In genomic region chr1:231590453-231591198, GRCh38 we compare ENCODE assay signal across 9 cellular contexts. TPM values are rescaled to one million over a fixed set of nuclear protein-coding genes. Genes with fewer than 3 reads are reported as not detected.
DNase-seq lines count a peak whose midpoint lies in the region; ATAC-seq, FAIRE-seq and TF ChIP-seq lines count a peak whose summit lies in the region.
"Had no signal": no experiment of that assay in that cellular context is flagged by ENCODE, and none has a peak within 500 bp of the region (broad histone marks: within the 10 kb centered on the region; RNA-seq: fewer than 3 reads in every experiment).

No MANE protein-coding gene starts in this region.

- no peak overlapping the region for H3K4me3 Mint-ChIP-seq in stimulated activated effector memory CD8-positive, alpha-beta T cell treated with anti-CD3 and anti-CD28 coated beads, Interleukin-12 subunit alpha, Interleukin-12 subunit beta, amount 100 ng/mL, for 72 hours

- peak; percentile 27 for DNase-seq in activated gamma-delta T cell treated with Interleukin-2 at 50 U/mL for 16 hours
- no peak for DNase-seq in activated gamma-delta T cell (lab: John Stamatoyannopoulos, UW)
- peak; percentile 29 for DNase-seq in HuH-7.5 (ENCODE audit: low spot score)
- DNase-seq in SJSA1 (ENCODE audit: low read depth in 1 of 2, low spot score in 2 of 2) = peak; percentile 37 to 58
- DNase-seq in bronchial epithelial cell (ENCODE audit: low read depth) = peak; percentile 72
- peak; percentile 44 to 54 for DNase-seq in left colon
- DNase-seq in stimulated activated effector memory CD8-positive, alpha-beta T cell treated with anti-CD3 and anti-CD28 coated beads, Interleukin-12 subunit alpha, Interleukin-12 subunit beta, amount 100 ng/mL, for 72 hours (ENCODE audit: low spot score in 2 of 2) = no peak

- no peaks in the 10 kb centered on the region for H3K27me3 ChIP-seq in SJSA1 (replicated peaks)
- H3K27me3 ChIP-seq in bronchial epithelial cell (ENCODE audit: control insufficient read depth, insufficient read depth, low read length) = no peaks in the 10 kb centered on the region

- no peak for FAIRE-seq in bronchial epithelial cell (lab: Jason Lieb, UNC)

- H3K27ac ChIP-seq in SJSA1 = no peak overlapping the region
- H3K27ac ChIP-seq: epithelial cell of prostate had no signal

- H3K9me3 Mint-ChIP-seq in stimulated activated effector memory CD8-positive, alpha-beta T cell treated with anti-CD3 and anti-CD28 coated beads, Interleukin-12 subunit alpha, Interleukin-12 subunit beta, amount 100 ng/mL, for 72 hours = no peaks in the 10 kb centered on the region

- H3K36me3 ChIP-seq in SJSA1 (no peaks in the 10 kb centered on the region), bronchial epithelial cell (ENCODE audit: control insufficient read depth, insufficient read depth, low read length) (no peaks in the 10 kb centered on the region)

- no peaks in the 10 kb centered on the region for H3K9me3 ChIP-seq in SJSA1 (replicated peaks)

- H3K36me3 Mint-ChIP-seq in stimulated activated effector memory CD8-positive, alpha-beta T cell treated with anti-CD3 and anti-CD28 coated beads, Interleukin-12 subunit alpha, Interleukin-12 subunit beta, amount 100 ng/mL, for 72 hours = no peaks in the 10 kb centered on the region

- H3K4me1 ChIP-seq in SJSA1 (replicated peaks) = peaks cover 7% of the 10 kb centered on the region; the same call in 1 of the 2 replicates

- TF ChIP-seq CTCF in bronchial epithelial cell (IDR thresholded peaks at IDR 0.05; ENCODE audit: insufficient read depth, low read length, severe bottlenecking) = peak; percentile 76

- H3K4me1 Mint-ChIP-seq in stimulated activated effector memory CD8-positive, alpha-beta T cell treated with anti-CD3 and anti-CD28 coated beads, Interleukin-12 subunit alpha, Interleukin-12 subunit beta, amount 100 ng/mL, for 72 hours = peaks cover 7% of the 10 kb centered on the region

- H3K4me3 ChIP-seq in SJSA1 (no peak overlapping the region), bronchial epithelial cell (ENCODE audit: low read depth, low read length) (no peak overlapping the region)

- intact Hi-C loops in left colon (cut with DNase I, micrococcal nuclease) = no loop called here

- H3K27ac Mint-ChIP-seq in stimulated activated effector memory CD8-positive, alpha-beta T cell treated with anti-CD3 and anti-CD28 coated beads, Interleukin-12 subunit alpha, Interleukin-12 subunit beta, amount 100 ng/mL, for 72 hours = no peak overlapping the region

- ATAC-seq in left colon = peak; percentile 78
- peak; percentile 68 for ATAC-seq in stimulated activated effector memory CD8-positive, alpha-beta T cell treated with anti-CD3 and anti-CD28 coated beads, Interleukin-12 subunit alpha, Interleukin-12 subunit beta, amount 100 ng/mL, for 72 hours
- ATAC-seq in GM18511 (IDR thresholded peaks at IDR 0.05; ENCODE audit: unreplicated experiment) = no peak

RNA-seq across cellular contexts. Expression of gene DISC1, which starts 36.0 kb away (rescaled TPM):
- total RNA-seq in SJSA1 (2014; rRNA removed; shearing (Covaris generic)) = 3.3 and 3.8 TPM in 2 replicates
- 0.64 and 0.79 TPM in 2 replicates for total RNA-seq in bronchial epithelial cell
- total RNA-seq in left colon = 10 to 100 TPM in 1 of 2 donors, 1 to 10 TPM in 1; 9.2 to 12.8 TPM

Comparison
In these comparisons a context has a peak if more than half of its experiments do, and no peak if none do; other contexts are left out.
1. DNase-seq: peak in activated gamma-delta T cell treated with Interleukin-2 at 50 U/mL for 16 hours (single experiment), HuH-7.5 (single experiment), SJSA1 (2 of 2), bronchial epithelial cell (single experiment) and left colon (2 of 2); none in activated gamma-delta T cell (single experiment) and stimulated activated effector memory CD8-positive, alpha-beta T cell treated with anti-CD3 and anti-CD28 coated beads, Interleukin-12 subunit alpha, Interleukin-12 subunit beta, amount 100 ng/mL, for 72 hours (0 of 2).